8 cellular contexts compared by ENCODE assay signal in the genomic region with DNA sequence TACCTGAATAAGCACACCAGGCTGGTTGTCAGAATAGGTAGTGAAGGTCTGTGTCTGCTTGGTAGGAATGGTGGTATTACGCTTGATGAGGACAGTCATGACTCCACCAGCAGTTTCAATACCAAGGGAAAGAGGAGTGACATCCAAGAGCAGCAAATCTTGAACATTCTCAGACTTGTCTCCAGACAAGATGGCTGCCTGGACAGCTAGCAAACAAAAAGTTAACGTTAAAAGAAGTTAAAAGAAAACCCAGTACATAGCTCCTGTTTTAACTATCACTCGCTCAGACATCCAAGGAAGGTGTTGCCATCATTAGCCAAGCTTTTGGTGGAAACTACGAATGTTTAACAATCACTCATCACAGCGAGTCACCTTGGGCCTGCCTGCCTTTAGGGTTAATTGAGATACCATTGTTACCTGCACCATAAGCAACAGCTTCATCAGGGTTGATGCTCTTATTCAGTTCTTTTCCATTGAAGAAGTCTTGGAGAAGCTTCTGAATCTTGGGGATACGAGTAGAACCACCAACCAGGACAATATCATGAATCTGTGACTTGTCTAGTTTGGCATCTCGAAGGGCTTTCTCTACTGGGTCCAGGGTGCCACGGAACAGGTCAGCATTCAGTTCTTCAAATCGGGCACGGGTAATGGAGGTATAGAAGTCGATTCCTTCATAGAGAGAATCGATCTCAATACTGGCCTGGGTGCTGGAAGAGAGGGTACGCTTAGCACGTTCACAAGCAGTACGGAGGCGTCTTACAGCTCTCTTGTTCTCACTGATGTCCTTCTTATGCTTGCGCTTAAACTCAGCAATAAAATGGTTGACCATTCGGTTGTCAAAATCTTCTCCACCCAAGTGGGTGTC. TPM values are rescaled to one million over a fixed set of nuclear protein-coding genes. Genes with fewer than 3 reads are reported as not detected.
DNase-seq lines count a peak whose midpoint lies in the region; ATAC-seq and TF ChIP-seq lines count a peak whose summit lies in the region.
"Not testable (repeated sequence)": the region's sequence is repeated elsewhere in the genome, so short reads cannot be mapped to it uniquely, and the experiment has no call there.

No MANE protein-coding gene starts in this region.

- peak overlapping the region; percentile 99 for H3K27ac ChIP-seq in CD4-positive, alpha-beta memory T cell (ENCODE audit: low read depth, low read length)
- H3K27ac ChIP-seq in HUES6 (ENCODE audit: low read depth, low read length); liver (ENCODE audit: low read depth in 1 of 2, low read length in 2 of 2); ovary: not testable (repeated sequence)
- H3K27ac ChIP-seq in ascending aorta = peak overlapping the region in 1 of 2 donors; percentile 13
- H3K27ac ChIP-seq in tibial nerve = peak overlapping the region; percentile 2 to 100 (median 17)

- H3K27me3 ChIP-seq in CD4-positive, alpha-beta memory T cell (ENCODE audit: insufficient read depth, low read length); HUES6 (ENCODE audit: control insufficient read depth, insufficient read depth, low read length); ascending aorta; liver (ENCODE audit: control insufficient read depth in 4 of 4, insufficient read depth in 4 of 4, low read length in 3 of 4); ovary; tibial nerve: not testable (repeated sequence)

- H3K9me3 ChIP-seq in CD4-positive, alpha-beta memory T cell (ENCODE audit: control insufficient read depth in 1 of 2, low read length in 2 of 2); HUES6 (ENCODE audit: control insufficient read depth, insufficient read depth, low read depth, low read length); T-helper 17 cell (ENCODE audit: control insufficient read depth, low read length, poor library complexity, severe bottlenecking); ascending aorta; liver (ENCODE audit: control insufficient read depth in 4 of 4, low read length in 3 of 4); ovary; tibial nerve: not testable (repeated sequence)

- ATAC-seq in T-helper 17 cell = not testable (repeated sequence)

- not testable (repeated sequence) for TF ChIP-seq RAD21 in liver (IDR thresholded peaks at IDR 0.05)

- H3K4me3 Mint-ChIP-seq in CD4-positive, alpha-beta memory T cell = peak overlapping the region; percentile 97 to 100 (median 99)
- H3K4me3 Mint-ChIP-seq in T-helper 17 cell = peak overlapping the region; percentile 99

- CTCF ChIA-PET in CD4-positive, alpha-beta memory T cell (lab: Charles Lee; ENCODE audit: partially characterized antibody) = interaction anchor here (6.0 to 16.8 kb wide), 4 partner anchors 12 to 47 kb away, joined by 41 to 414 read pairs (median 156); no protein-coding TSS in a partner anchor

- WGBS in liver = 60% methylated on average over 18 of the region's 18 CpGs
- 15 to 30% (median 17%) methylated on average over 18 of the region's 18 CpGs for WGBS in ovary, 3 donors
- WGBS in tibial nerve, 2 donors = 46 to 50% methylated on average over 18 of the region's 18 CpGs

- TF ChIP-seq EP300 in ovary (IDR thresholded peaks at IDR 0.05); tibial nerve (IDR thresholded peaks at IDR 0.05): not testable (repeated sequence)

- peaks cover 71% of the 10 kb centered on the region for H3K4me1 ChIP-seq in CD4-positive, alpha-beta memory T cell (ENCODE audit: insufficient read depth, low read length)
- H3K4me1 ChIP-seq in HUES6 (ENCODE audit: control insufficient read depth, insufficient read depth, low read length) (peaks cover 16% of the 10 kb centered on the region), ascending aorta (peaks cover 6 to 52% of the 10 kb centered on the region in 2 donors), liver (ENCODE audit: control insufficient read depth in 4 of 4, insufficient read depth in 4 of 4, low read length in 3 of 4) (peaks cover 3 to 31% (median 23%) of the 10 kb centered on the region in 4 donors), tibial nerve (peaks cover 0 to 76% (median 38%) of the 10 kb centered on the region in 4 donors)
- H3K4me1 ChIP-seq in ovary (ENCODE audit: insufficient read depth) = not testable (repeated sequence)

- H3K27ac Mint-ChIP-seq in CD4-positive, alpha-beta memory T cell = peak overlapping the region; percentile 81 to 99 (median 96)
- peak overlapping the region; percentile 100 for H3K27ac Mint-ChIP-seq in T-helper 17 cell

- H3K9ac ChIP-seq in HUES6 (ENCODE audit: low read length) (peak overlapping the region; percentile 7), liver (ENCODE audit: low read depth in 1 of 2, low read length in 2 of 2) (peak overlapping the region in 1 of 2 donors; percentile 99)

- H3K36me3 ChIP-seq in CD4-positive, alpha-beta memory T cell (ENCODE audit: insufficient read depth, low read length) = peaks cover 68% of the 10 kb centered on the region
- H3K36me3 ChIP-seq in HUES6 (ENCODE audit: control insufficient read depth, insufficient read depth, low read length) (peaks cover 69% of the 10 kb centered on the region), ascending aorta (peaks cover 63% of the 10 kb centered on the region in 2 donors), liver (ENCODE audit: control insufficient read depth in 4 of 4, insufficient read depth in 3 of 4, low read depth in 1 of 4, low read length in 3 of 4) (peaks cover 13 to 56% (median 53%) of the 10 kb centered on the region in 4 donors), tibial nerve (peaks cover 5 to 60% (median 24%) of the 10 kb centered on the region in 3 donors)
- H3K36me3 ChIP-seq in ovary = not testable (repeated sequence)

- TF ChIP-seq POLR2A in ovary (IDR thresholded peaks at IDR 0.05); tibial nerve (IDR thresholded peaks at IDR 0.05): not testable (repeated sequence)

- intact Hi-C loops in CD4-positive, alpha-beta memory T cell (cut with micrococcal nuclease) = not testable (repeated sequence)
- intact Hi-C loops in ascending aorta (cut with DNase I) (loop anchor here (10.0 kb wide), 1 partner anchor 194 kb away; no protein-coding TSS in a partner anchor), ovary (cut with DNase I) (loop anchor here in 1 of 4 donors (10.0 kb wide), 1 partner anchor 194 kb away; no protein-coding TSS in a partner anchor)

- peak overlapping the region; percentile 92 to 95 for H3K4me3 ChIP-seq in CD4-positive, alpha-beta memory T cell (ENCODE audit: low read length in 2 of 2)
- peak overlapping the region; percentile 97 for H3K4me3 ChIP-seq in HUES6 (ENCODE audit: low read depth, low read length)
- peak overlapping the region; percentile 83 to 88 for H3K4me3 ChIP-seq in ascending aorta
- peak overlapping the region; percentile 100 for H3K4me3 ChIP-seq in epithelial cell of esophagus (ENCODE audit: low read length)
- H3K4me3 ChIP-seq in liver (ENCODE audit: low read depth in 1 of 3, low read length in 3 of 3) = peak overlapping the region; percentile 34 to 87 (median 61)
- peak overlapping the region; percentile 89 for H3K4me3 ChIP-seq in ovary
- peak overlapping the region; percentile 23 to 98 (median 84) for H3K4me3 ChIP-seq in tibial nerve

- peaks cover 55 to 97% (median 68%) of the 10 kb centered on the region in 4 donors for H3K4me1 Mint-ChIP-seq in CD4-positive, alpha-beta memory T cell
- H3K4me1 Mint-ChIP-seq in T-helper 17 cell = peaks cover 65% of the 10 kb centered on the region

- H3K36me3 Mint-ChIP-seq in CD4-positive, alpha-beta memory T cell = peaks cover 66 to 87% of the 10 kb centered on the region in 2 donors
- H3K36me3 Mint-ChIP-seq in T-helper 17 cell (ENCODE audit: low read depth) = peaks cover 28% of the 10 kb centered on the region

- H3K27me3 Mint-ChIP-seq in CD4-positive, alpha-beta memory T cell; T-helper 17 cell: not testable (repeated sequence)

- DNase-seq in CD4-positive, alpha-beta memory T cell = peak in 1 of 5 donors; percentile 25
- DNase-seq in T-helper 17 cell; ascending aorta (ENCODE audit: low spot score in 2 of 2); ovary; tibial nerve (ENCODE audit: low spot score in 2 of 2): not testable (repeated sequence)
- peak; percentile 30 for DNase-seq in epithelial cell of esophagus (ENCODE audit: low read depth)

- not testable (repeated sequence) for H3K9me3 Mint-ChIP-seq in CD4-positive, alpha-beta memory T cell

- POLR2A ChIA-PET in CD4-positive, alpha-beta memory T cell (lab: Charles Lee; ENCODE audit: partially characterized antibody) = interaction anchor here (1.1 to 23.4 kb wide), 6 partner anchors 9 to 188 kb away, joined by 3 to 891 read pairs (median 122); a partner anchor contains a TSS

- TF ChIP-seq CTCF in ascending aorta (IDR thresholded peaks at IDR 0.05); epithelial cell of esophagus (IDR thresholded peaks at IDR 0.05; ENCODE audit: insufficient read depth, low read depth, low read length, missing control alignments); liver (IDR thresholded peaks at IDR 0.05; ENCODE audit: low read depth, low read length, missing input control); ovary (IDR thresholded peaks at IDR 0.05); tibial nerve (IDR thresholded peaks at IDR 0.05): not testable (repeated sequence)

RNA-seq across cellular contexts. Expression of a gene that starts 2.6 kb away (rescaled TPM):
- 100 to 1,000 TPM; 809 to 852 TPM for total RNA-seq in CD4-positive, alpha-beta memory T cell
- 1,000 to 10,000 TPM; 1,622 to 1,778 TPM for polyA plus RNA-seq in CD4-positive, alpha-beta memory T cell
- total RNA-seq in T-helper 17 cell (1,000 to 10,000 TPM; 1,034 to 1,253 TPM), ascending aorta (619 TPM), liver (1,000 to 10,000 TPM; 1,425 to 1,445 TPM), ovary (100 to 1,000 TPM; 383 to 888 (median 747) TPM), tibial nerve (100 to 1,000 TPM; 425 to 660 (median 550) TPM)
- polyA plus RNA-seq in liver (100 to 1,000 TPM; 215 to 518 TPM), ovary (1,000 to 10,000 TPM in 1 of 2 donors, 100 to 1,000 TPM in 1; 289 to 1,795 TPM)
